In genomic region chr5:60295423-60295822, GRCh38 we compare ENCODE assay signal across 8 cellular contexts.
DNase-seq lines count a peak whose midpoint lies in the region; ATAC-seq lines count a peak whose summit lies in the region.

No MANE protein-coding gene starts in this region.

- no peak overlapping the region for H3K4me3 ChIP-seq in GM23248
- H3K4me3 ChIP-seq in SJCRH30: no peak overlapping the region
- H3K4me3 ChIP-seq in effector memory CD4-positive, alpha-beta T cell (ENCODE audit: insufficient read depth, low read depth, low read length, poor library complexity, severe bottlenecking): no peak overlapping the region

- no peaks in the 10 kb centered on the region for H3K9me3 Mint-ChIP-seq in activated T-cell treated with anti-CD3 and anti-CD28 coated beads, Interleukin-2, amount 50 U/mL, for 24 hours

- no peak overlapping the region for H3K4me2 ChIP-seq in GM23248 (ENCODE audit: unreplicated experiment)

- no peak overlapping the region for H3K9ac ChIP-seq in GM23248

- H3K4me1 ChIP-seq in GM23248 (ENCODE audit: insufficient read depth): no peaks in the 10 kb centered on the region
- H3K4me1 ChIP-seq in SJCRH30: no peaks in the 10 kb centered on the region
- H3K4me1 ChIP-seq in effector memory CD4-positive, alpha-beta T cell (ENCODE audit: control insufficient read depth, insufficient read depth, low read length, poor library complexity, severe bottlenecking): no peaks in the 10 kb centered on the region

- no peak for ATAC-seq in GM21576 (IDR thresholded peaks at IDR 0.05; ENCODE audit: unreplicated experiment)
- ATAC-seq in HG03520 (IDR thresholded peaks at IDR 0.05; ENCODE audit: unreplicated experiment): no peak

- no peaks in the 10 kb centered on the region for H3K9me3 ChIP-seq in GM23248 (ENCODE audit: low read depth)
- H3K9me3 ChIP-seq in SJCRH30 (replicated peaks): no peaks in the 10 kb centered on the region
- no peaks in the 10 kb centered on the region for H3K9me3 ChIP-seq in effector memory CD4-positive, alpha-beta T cell (ENCODE audit: control insufficient read depth, low read length)

- H3K27me3 ChIP-seq in GM23248 (replicated peaks; ENCODE audit: insufficient read depth) (no peaks in the 10 kb centered on the region; the same call in 1 of the 2 replicates), SJCRH30 (no peaks in the 10 kb centered on the region)
- H3K27me3 ChIP-seq in effector memory CD4-positive, alpha-beta T cell (replicated peaks; ENCODE audit: control insufficient read depth, insufficient read depth, low read length, poor library complexity, severe bottlenecking): no peaks in the 10 kb centered on the region

- 12 to 19% methylated on average over 2 of the region's 2 CpGs for WGBS in GM23248 (ENCODE audit: low coverage in 1 of 2, low lambda C conversion rate in 2 of 2, missing lambda C conversion rate in 2 of 2), 2 experiments

- in situ Hi-C loops in GM23248 (cut with MboI): no loop called here

- no peaks in the 10 kb centered on the region for H4K20me1 ChIP-seq in GM23248 (ENCODE audit: insufficient read depth)

- H3F3A ChIP-seq in GM23248 (ENCODE audit: insufficient read depth): no peaks in the 10 kb centered on the region

- no peak overlapping the region for H3K27ac ChIP-seq in GM23248
- no peak overlapping the region for H3K27ac ChIP-seq in SJCRH30
- no peak overlapping the region for H3K27ac ChIP-seq in effector memory CD4-positive, alpha-beta T cell (ENCODE audit: insufficient read depth, low read length, poor library complexity, severe bottlenecking)

- DNase-seq in COLO829 (ENCODE audit: low spot score) (peak; percentile 5), GM23248 (peak; percentile 53), SJCRH30 (peak; percentile 30 to 47), iPS DF 4.7 (ENCODE audit: extremely low read depth, low spot score) (peak; percentile 14)
- DNase-seq in activated T-cell treated with anti-CD3 and anti-CD28 coated beads, Interleukin-2, amount 50 U/mL, for 24 hours: no peak
- DNase-seq in effector memory CD4-positive, alpha-beta T cell: no peak

- H3K36me3 ChIP-seq in GM23248 (ENCODE audit: low read depth) (no peaks in the 10 kb centered on the region), SJCRH30 (no peaks in the 10 kb centered on the region)
- no peaks in the 10 kb centered on the region for H3K36me3 ChIP-seq in effector memory CD4-positive, alpha-beta T cell (ENCODE audit: control insufficient read depth, insufficient read depth, low read length)

- no peaks in the 10 kb centered on the region for H3K79me2 ChIP-seq in GM23248 (ENCODE audit: insufficient read depth)

- no peaks in the 10 kb centered on the region for H3K9me2 ChIP-seq in GM23248 (ENCODE audit: insufficient read depth)

- no peaks in the 10 kb centered on the region for H3K27me3 Mint-ChIP-seq in activated T-cell treated with anti-CD3 and anti-CD28 coated beads, Interleukin-2, amount 50 U/mL, for 24 hours

- H3K27ac Mint-ChIP-seq in activated T-cell treated with anti-CD3 and anti-CD28 coated beads, Interleukin-2, amount 50 U/mL, for 24 hours: no peak overlapping the region

- H2AFZ ChIP-seq in GM23248: no peak overlapping the region

- no peaks in the 10 kb centered on the region for H3K4me1 Mint-ChIP-seq in activated T-cell treated with anti-CD3 and anti-CD28 coated beads, Interleukin-2, amount 50 U/mL, for 24 hours (ENCODE audit: low read depth)

- H3K36me3 Mint-ChIP-seq in activated T-cell treated with anti-CD3 and anti-CD28 coated beads, Interleukin-2, amount 50 U/mL, for 24 hours (ENCODE audit: low read depth): no peaks in the 10 kb centered on the region

- H3K4me3 Mint-ChIP-seq in activated T-cell treated with anti-CD3 and anti-CD28 coated beads, Interleukin-2, amount 50 U/mL, for 24 hours: no peak overlapping the region

Comparison
In these comparisons a context has a peak if more than half of its experiments do, and no peak if none do; other contexts are left out.
1. DNase-seq: peak in COLO829 (single experiment), GM23248 (single experiment), SJCRH30 (2 of 2) and iPS DF 4.7 (single experiment); none in activated T-cell treated with anti-CD3 and anti-CD28 coated beads, Interleukin-2, amount 50 U/mL, for 24 hours (single experiment) and effector memory CD4-positive, alpha-beta T cell (0 of 3).